ENCODE assay signal across 19 cellular contexts in genomic region chr17:17180741-17181525, GRCh38. TPM values are rescaled to one million over a fixed set of nuclear protein-coding genes. Genes with fewer than 3 reads are reported as not detected.
DNase-seq lines count a peak whose midpoint lies in the region; ATAC-seq and TF ChIP-seq lines count a peak whose summit lies in the region.
"Had no signal": no experiment of that assay in that cellular context is flagged by ENCODE, and none has a peak within 500 bp of the region (broad histone marks: within the 10 kb centered on the region; RNA-seq: fewer than 3 reads in every experiment).

No MANE protein-coding gene starts in this region.

- no peak for ATAC-seq in CD8-positive, alpha-beta T cell
- ATAC-seq in activated naive CD4-positive, alpha-beta T cell treated with anti-CD3 and anti-CD28 coated beads, Interleukin-2, amount 50 U/mL, for 72 hours, result no peak
- no peak for ATAC-seq in natural killer cell treated with Interleukin-12 subunit alpha and Interleukin-12 subunit beta and Interleukin-15 and Interleukin-18, amount 100 ng/mL, for 72 hours
- ATAC-seq: right lobe of liver had no signal

- no peak overlapping the region for H2AFZ ChIP-seq in PC-9
- H2AFZ ChIP-seq: GM23248, hepatocyte, neural progenitor cell had no signal

- peak overlapping the region; percentile 51 for H3K4me3 Mint-ChIP-seq in CD8-positive, alpha-beta T cell
- peak overlapping the region; percentile 31 for H3K4me3 Mint-ChIP-seq in natural killer cell treated with Interleukin-12 subunit alpha and Interleukin-12 subunit beta and Interleukin-15 and Interleukin-18, amount 100 ng/mL, for 72 hours
- H3K4me3 Mint-ChIP-seq: neural progenitor cell had no signal

- no peak for TF ChIP-seq CTCF in CD8-positive, alpha-beta T cell (IDR thresholded peaks at IDR 0.05)
- TF ChIP-seq CTCF in esophagus squamous epithelium (IDR thresholded peaks at IDR 0.05) (no peak), GM20000 (IDR thresholded peaks at IDR 0.05; ENCODE audit: extremely low read depth, missing control alignments) (no peak), PC-9 (conservative IDR thresholded peaks at IDR 0.05) (no peak)

- no peak overlapping the region for H3K4me2 ChIP-seq in PC-9
- H3K4me2 ChIP-seq: hepatocyte, neural progenitor cell, SK-N-SH had no signal

- H3K36me3 Mint-ChIP-seq in CD8-positive, alpha-beta T cell, result peaks cover 54% of the 10 kb centered on the region
- H3K36me3 Mint-ChIP-seq in activated naive CD4-positive, alpha-beta T cell treated with anti-CD3 and anti-CD28 coated beads, Interleukin-2, amount 50 U/mL, for 72 hours, result peaks cover 48 to 62% of the 10 kb centered on the region in 2 donors
- peaks cover 12% of the 10 kb centered on the region for H3K36me3 Mint-ChIP-seq in natural killer cell treated with Interleukin-12 subunit alpha and Interleukin-12 subunit beta and Interleukin-15 and Interleukin-18, amount 100 ng/mL, for 72 hours

- no peaks in the 10 kb centered on the region for H3K79me2 ChIP-seq in PC-9 (ENCODE audit: low read depth)
- H3K79me2 ChIP-seq: hepatocyte had no signal

- H3K4me3 ChIP-seq in CD8-positive, alpha-beta T cell (ENCODE audit: low read depth, low read length), result no peak overlapping the region
- H3K4me3 ChIP-seq in esophagus squamous epithelium (no peak overlapping the region), PC-9 (no peak overlapping the region)
- H3K4me3 ChIP-seq: GM23248, hepatocyte, neural progenitor cell, right lobe of liver had no signal

- intact Hi-C loops in CD8-positive, alpha-beta T cell (cut with DNase I, micrococcal nuclease), result loop anchor here in 1 of 2 experiments (5.0 kb wide), 1 partner anchor 139 kb away; the partner anchor contains the start of gene MPRIP
- intact Hi-C loops in esophagus squamous epithelium (cut with DNase I), result no loop called here
- intact Hi-C loops in PC-9 (cut with micrococcal nuclease; ENCODE audit: unreplicated experiment), result no loop called here

- POLR2A ChIA-PET in CD8-positive, alpha-beta T cell (lab: Charles Lee), result interaction anchor here (0.6 to 1.1 kb wide), 4 partner anchors 14 to 56 kb away, joined by 3 to 4 read pairs (median 3); partner anchors contain the start of gene FLCN
- POLR2A ChIA-PET in PC-9 (lab: Charles Lee; ENCODE audit: unreplicated experiment), result no interaction called here

- H3K36me3 ChIP-seq in CD8-positive, alpha-beta T cell (ENCODE audit: insufficient read depth, low read length), result peaks cover 12% of the 10 kb centered on the region
- H3K36me3 ChIP-seq in esophagus squamous epithelium, result peaks cover 16 to 90% (median 45%) of the 10 kb centered on the region in 3 donors
- peaks cover 54% of the 10 kb centered on the region for H3K36me3 ChIP-seq in PC-9 (ENCODE audit: low read depth)
- H3K36me3 ChIP-seq: neural progenitor cell had no signal

- CTCF ChIA-PET in CD8-positive, alpha-beta T cell (lab: Charles Lee), result interaction anchor here (0.7 to 1.3 kb wide), 5 partner anchors 16 to 132 kb away, joined by 3 to 6 read pairs (median 4); no protein-coding TSS in a partner anchor
- CTCF ChIA-PET in PC-9 (lab: Charles Lee), result no interaction called here

- no peaks in the 10 kb centered on the region for H3K27me3 ChIP-seq in CD8-positive, alpha-beta T cell (ENCODE audit: insufficient read depth, low read length)
- H3K27me3 ChIP-seq in esophagus squamous epithelium (no peaks in the 10 kb centered on the region), PC-9 (ENCODE audit: insufficient read depth, low read depth) (no peaks in the 10 kb centered on the region)
- H3K27me3 ChIP-seq: hepatocyte, neural progenitor cell, right lobe of liver had no signal

- no peaks in the 10 kb centered on the region for H3K9me2 ChIP-seq in PC-9 (ENCODE audit: insufficient read depth)
- H3K9me2 ChIP-seq: SK-N-SH had no signal

- peaks cover 67% of the 10 kb centered on the region; the same call in 1 of the 2 replicates for H3F3A ChIP-seq in PC-9 (ENCODE audit: insufficient read depth, low read depth)

- H3K4me1 Mint-ChIP-seq in CD8-positive, alpha-beta T cell (ENCODE audit: low read depth), result peaks cover 91% of the 10 kb centered on the region
- peaks cover 27 to 51% of the 10 kb centered on the region in 2 donors for H3K4me1 Mint-ChIP-seq in natural killer cell treated with Interleukin-12 subunit alpha and Interleukin-12 subunit beta and Interleukin-15 and Interleukin-18, amount 100 ng/mL, for 72 hours (ENCODE audit: low read depth in 2 of 2)
- H3K4me1 Mint-ChIP-seq: neural progenitor cell had no signal

- DNase-seq in DMS79 treated with DMSO at 0.1 percent for 48 hours (lab: John Stamatoyannopoulos, UW), result peak; percentile 31
- DNase-seq in DMS79 (lab: John Stamatoyannopoulos, UW), result no peak
- no peak for DNase-seq in CD8-positive, alpha-beta T cell
- DNase-seq in activated naive CD4-positive, alpha-beta T cell treated with anti-CD3 and anti-CD28 coated beads, Interleukin-2, amount 50 U/mL, for 72 hours (ENCODE audit: low spot score in 2 of 2), result no peak
- no peak for DNase-seq in natural killer cell treated with Interleukin-12 subunit alpha and Interleukin-12 subunit beta and Interleukin-15 and Interleukin-18, amount 100 ng/mL, for 72 hours (ENCODE audit: low spot score)
- DNase-seq in esophagus squamous epithelium (lab: John Stamatoyannopoulos, UW), result no peak
- DNase-seq in GM20000 (ENCODE audit: low spot score), result no peak
- DNase-seq in PC-9, result no peak
- DNase-seq: activated CD4-positive, CD25-positive, alpha-beta regulatory T cell treated with anti-CD3 and anti-CD28 coated beads, Interleukin-2, amount 50 U/mL, for 72 hours; activated gamma-delta T cell treated with Interleukin-2 at 50 U/mL for 16 hours; erythroblast; GDM1; GM23248; NCI-H1092; right lobe of liver; SK-N-SH had no signal

- WGBS in esophagus squamous epithelium, 2 donors, result 75 to 77% methylated on average over 13 of the region's 13 CpGs

- H4K20me1 ChIP-seq in PC-9 (ENCODE audit: insufficient read depth), result peaks cover 33% of the 10 kb centered on the region

- no peak overlapping the region for H3K27ac ChIP-seq in CD8-positive, alpha-beta T cell (ENCODE audit: low read depth, low read length)
- peak overlapping the region in 1 of 4 donors; percentile 47 for H3K27ac ChIP-seq in esophagus squamous epithelium
- H3K27ac ChIP-seq in PC-9, result no peak overlapping the region
- H3K27ac ChIP-seq: 22Rv1, GM23248, hepatocyte, neural progenitor cell, right lobe of liver had no signal

- no TSS peak for BruUV-seq in PC-9 (replicated peaks; lab: Mats Ljungman, UMichigan)

- H3K27ac Mint-ChIP-seq in CD8-positive, alpha-beta T cell, result peak overlapping the region; percentile 97
- peak overlapping the region; percentile 95 to 97 for H3K27ac Mint-ChIP-seq in activated naive CD4-positive, alpha-beta T cell treated with anti-CD3 and anti-CD28 coated beads, Interleukin-2, amount 50 U/mL, for 72 hours
- H3K27ac Mint-ChIP-seq in natural killer cell treated with Interleukin-12 subunit alpha and Interleukin-12 subunit beta and Interleukin-15 and Interleukin-18, amount 100 ng/mL, for 72 hours, result peak overlapping the region; percentile 83 to 94
- H3K27ac Mint-ChIP-seq: neural progenitor cell had no signal

- no peak for TF ChIP-seq POLR2A in esophagus squamous epithelium (IDR thresholded peaks at IDR 0.05)

- no peaks in the 10 kb centered on the region for H3K9me3 Mint-ChIP-seq in CD8-positive, alpha-beta T cell
- no peaks in the 10 kb centered on the region for H3K9me3 Mint-ChIP-seq in activated naive CD4-positive, alpha-beta T cell treated with anti-CD3 and anti-CD28 coated beads, Interleukin-2, amount 50 U/mL, for 72 hours
- H3K9me3 Mint-ChIP-seq in natural killer cell treated with Interleukin-12 subunit alpha and Interleukin-12 subunit beta and Interleukin-15 and Interleukin-18, amount 100 ng/mL, for 72 hours, result no peaks in the 10 kb centered on the region
- H3K9me3 Mint-ChIP-seq: neural progenitor cell had no signal

- no peaks in the 10 kb centered on the region for H3K9me3 ChIP-seq in CD8-positive, alpha-beta T cell (ENCODE audit: low read length)
- H3K9me3 ChIP-seq in esophagus squamous epithelium (no peaks in the 10 kb centered on the region), PC-9 (ENCODE audit: insufficient read depth, low read depth) (no peaks in the 10 kb centered on the region)
- H3K9me3 ChIP-seq: right lobe of liver, SK-N-SH had no signal

- H3K27me3 Mint-ChIP-seq in CD8-positive, alpha-beta T cell (ENCODE audit: low read depth), result no peaks in the 10 kb centered on the region
- H3K27me3 Mint-ChIP-seq in natural killer cell treated with Interleukin-12 subunit alpha and Interleukin-12 subunit beta and Interleukin-15 and Interleukin-18, amount 100 ng/mL, for 72 hours, result no peaks in the 10 kb centered on the region

- peaks cover 97% of the 10 kb centered on the region for H3K4me1 ChIP-seq in CD8-positive, alpha-beta T cell (ENCODE audit: insufficient read depth, low read length)
- H3K4me1 ChIP-seq in esophagus squamous epithelium (peaks cover 0 to 60% (median 10%) of the 10 kb centered on the region in 3 donors), PC-9 (replicated peaks; ENCODE audit: insufficient read depth) (peaks cover 9% of the 10 kb centered on the region)
- H3K4me1 ChIP-seq: neural progenitor cell, right lobe of liver had no signal

RNA-seq across cellular contexts. Expression of gene PLD6, which starts 25.2 kb away (rescaled TPM):
- 1 to 10 TPM; 3.2 to 3.3 TPM for total RNA-seq in CD8-positive, alpha-beta T cell
- 1 to 10 TPM; 9.2 to 9.6 TPM for total RNA-seq in activated naive CD4-positive, alpha-beta T cell treated with anti-CD3 and anti-CD28 coated beads, Interleukin-2, amount 50 U/mL, for 72 hours
- 10 to 100 TPM in 1 of 2 donors, 1 to 10 TPM in 1; 3.4 to 18.2 TPM for total RNA-seq in natural killer cell treated with Interleukin-12 subunit alpha and Interleukin-12 subunit beta and Interleukin-15 and Interleukin-18, amount 100 ng/mL, for 72 hours
- total RNA-seq in esophagus squamous epithelium (1 to 10 TPM in 2 of 4 donors, under 1 TPM in 2; 0.45 to 1.9 (median 0.95) TPM), PC-9 (2021) (4.1 and 5.0 TPM in 2 replicates)

RNA-seq across cellular contexts. Expression of gene FLCN, which starts 56.0 kb away (rescaled TPM):
- total RNA-seq in CD8-positive, alpha-beta T cell, result 10 to 100 TPM; 13.4 to 14.6 TPM
- total RNA-seq in activated naive CD4-positive, alpha-beta T cell treated with anti-CD3 and anti-CD28 coated beads, Interleukin-2, amount 50 U/mL, for 72 hours, result 10 to 100 TPM; 28.1 to 38.7 TPM
- total RNA-seq in natural killer cell treated with Interleukin-12 subunit alpha and Interleukin-12 subunit beta and Interleukin-15 and Interleukin-18, amount 100 ng/mL, for 72 hours, result 10 to 100 TPM; 41.2 to 43.8 TPM
- 10 to 100 TPM; 11.6 to 27.5 (median 12.4) TPM for total RNA-seq in esophagus squamous epithelium
- 38.5 and 38.8 TPM in 2 replicates for total RNA-seq in PC-9 (2021)
